ENCODE assay signal across 17 cellular contexts in the genomic region with DNA sequence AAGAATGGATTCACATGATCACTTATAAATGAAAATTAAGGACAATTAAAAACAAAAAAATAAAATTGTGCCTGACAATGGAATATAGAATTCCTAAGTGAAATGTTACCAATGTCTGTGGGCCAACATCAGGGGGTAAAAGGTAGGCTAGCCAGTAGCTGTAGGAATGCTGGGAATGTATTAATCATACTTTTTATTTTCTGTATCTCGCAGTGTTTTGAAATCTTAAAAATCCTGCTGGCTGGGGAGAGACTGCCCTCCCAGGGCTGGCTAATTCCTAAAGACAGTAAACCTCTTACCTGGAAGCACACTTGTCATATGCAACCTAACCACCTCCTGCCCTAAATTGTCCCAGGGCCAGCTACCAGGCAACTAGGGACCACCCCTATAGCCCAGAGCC.
DNase-seq lines count a peak whose midpoint lies in the region; ATAC-seq and TF ChIP-seq lines count a peak whose summit lies in the region.
"Had no signal": no experiment of that assay in that cellular context is flagged by ENCODE, and none has a peak within 500 bp of the region (broad histone marks: within the 10 kb centered on the region; RNA-seq: fewer than 3 reads in every experiment).

No MANE protein-coding gene starts in this region.

- H3K27ac Mint-ChIP-seq in activated T-cell treated with anti-CD3 and anti-CD28 coated beads, Interleukin-2, amount 50 U/mL, for 24 hours, result peak overlapping the region; percentile 55
- peak overlapping the region; percentile 42 to 49 for H3K27ac Mint-ChIP-seq in effector memory CD8-positive, alpha-beta T cell
- H3K27ac Mint-ChIP-seq: activated T-cell treated with anti-CD3 and anti-CD28 coated beads, Interleukin-2, amount 50 U/mL, for 72 hours had no signal

- H3K4me1 ChIP-seq in mesendoderm (ENCODE audit: control insufficient read depth, low read depth, low read length), result no peaks in the 10 kb centered on the region

- H3K4me2 ChIP-seq in mesendoderm (ENCODE audit: low read length), result no peak overlapping the region

- no peak overlapping the region for H3K23ac ChIP-seq in mesendoderm (ENCODE audit: low read length)

- H3K4me3 Mint-ChIP-seq in activated T-cell treated with anti-CD3 and anti-CD28 coated beads, Interleukin-2, amount 50 U/mL, for 24 hours, result no peak overlapping the region
- H3K4me3 Mint-ChIP-seq in activated T-cell treated with anti-CD3 and anti-CD28 coated beads, Interleukin-2, amount 50 U/mL, for 4 hours, result no peak overlapping the region
- H3K4me3 Mint-ChIP-seq in effector memory CD8-positive, alpha-beta T cell, result no peak overlapping the region
- H3K4me3 Mint-ChIP-seq: activated T-cell treated with anti-CD3 and anti-CD28 coated beads, Interleukin-2, amount 50 U/mL, for 72 hours had no signal

- no peak for DNase-seq in activated T-cell treated with anti-CD3 and anti-CD28 coated beads, Interleukin-2, amount 50 U/mL, for 24 hours
- no peak for DNase-seq in activated T-cell treated with anti-CD3 and anti-CD28 coated beads, Interleukin-2, amount 50 U/mL, for 4 hours
- DNase-seq in NCI-H226 (peak; percentile 72), retinal pigment epithelial cell (ENCODE audit: low read depth) (peak; percentile 19), mesendoderm (no peak)
- DNase-seq in effector memory CD8-positive, alpha-beta T cell, result no peak
- DNase-seq: 8988T; activated CD4-positive, alpha-beta T cell treated with anti-CD3 and anti-CD28 coated beads for 48 hours; activated T-cell treated with anti-CD3 and anti-CD28 coated beads, Interleukin-2, amount 50 U/mL, for 72 hours; adrenal gland; Calu3; MM.1S; NCI-H2081; NCI-H82; RPMI8226 had no signal

- H3K18ac ChIP-seq in mesendoderm (ENCODE audit: low read length), result no peak overlapping the region

- H2BK5ac ChIP-seq in mesendoderm (ENCODE audit: low read length), result no peak overlapping the region

- no peak overlapping the region for H4K8ac ChIP-seq in mesendoderm (ENCODE audit: low read depth, low read length)

- H4K5ac ChIP-seq in mesendoderm (ENCODE audit: low read length), result no peak overlapping the region

- TF ChIP-seq CTCF in retinal pigment epithelial cell (conservative IDR thresholded peaks at IDR 0.05; ENCODE audit: low read depth, low read length), result no peak

- no peaks in the 10 kb centered on the region for H3K4me1 Mint-ChIP-seq in activated T-cell treated with anti-CD3 and anti-CD28 coated beads, Interleukin-2, amount 50 U/mL, for 24 hours (ENCODE audit: low read depth)
- no peaks in the 10 kb centered on the region for H3K4me1 Mint-ChIP-seq in activated T-cell treated with anti-CD3 and anti-CD28 coated beads, Interleukin-2, amount 50 U/mL, for 4 hours (ENCODE audit: low read depth)
- H3K4me1 Mint-ChIP-seq in effector memory CD8-positive, alpha-beta T cell (ENCODE audit: low read depth in 2 of 2), result no peaks in the 10 kb centered on the region

- no peaks in the 10 kb centered on the region for H3K27me3 ChIP-seq in mesendoderm (ENCODE audit: insufficient read depth, low read length, poor library complexity)
- H3K27me3 ChIP-seq: adrenal gland had no signal

- H2AK5ac ChIP-seq in mesendoderm (ENCODE audit: low read length), result no peak overlapping the region

- H3K27ac ChIP-seq in mesendoderm (ENCODE audit: low read depth, low read length), result no peak overlapping the region

- no peak overlapping the region for H3K56ac ChIP-seq in mesendoderm (ENCODE audit: low read length)

- no peak overlapping the region for H3K9ac ChIP-seq in mesendoderm (ENCODE audit: low read length)

- no peak overlapping the region for H3K4ac ChIP-seq in mesendoderm (ENCODE audit: low read depth, low read length)

- no peaks in the 10 kb centered on the region for H3K9me3 Mint-ChIP-seq in activated T-cell treated with anti-CD3 and anti-CD28 coated beads, Interleukin-2, amount 50 U/mL, for 24 hours
- H3K9me3 Mint-ChIP-seq in activated T-cell treated with anti-CD3 and anti-CD28 coated beads, Interleukin-2, amount 50 U/mL, for 4 hours, result no peaks in the 10 kb centered on the region
- H3K9me3 Mint-ChIP-seq in effector memory CD8-positive, alpha-beta T cell, result no peaks in the 10 kb centered on the region
- H3K9me3 Mint-ChIP-seq: activated T-cell treated with anti-CD3 and anti-CD28 coated beads, Interleukin-2, amount 50 U/mL, for 72 hours had no signal

- H3K4me3 ChIP-seq in retinal pigment epithelial cell (ENCODE audit: low read length) (no peak overlapping the region), mesendoderm (ENCODE audit: low read length) (no peak overlapping the region)
- H3K4me3 ChIP-seq: adrenal gland had no signal

- H3K79me2 ChIP-seq in mesendoderm (ENCODE audit: control insufficient read depth, insufficient read depth, low read length), result no peaks in the 10 kb centered on the region

- H3K27me3 Mint-ChIP-seq in activated T-cell treated with anti-CD3 and anti-CD28 coated beads, Interleukin-2, amount 50 U/mL, for 24 hours, result no peaks in the 10 kb centered on the region
- H3K27me3 Mint-ChIP-seq in activated T-cell treated with anti-CD3 and anti-CD28 coated beads, Interleukin-2, amount 50 U/mL, for 4 hours (ENCODE audit: low read depth), result no peaks in the 10 kb centered on the region
- H3K27me3 Mint-ChIP-seq in effector memory CD8-positive, alpha-beta T cell, result no peaks in the 10 kb centered on the region

- H2BK15ac ChIP-seq in mesendoderm (replicated peaks; ENCODE audit: low read depth), result no peak overlapping the region

- H3K36me3 Mint-ChIP-seq in activated T-cell treated with anti-CD3 and anti-CD28 coated beads, Interleukin-2, amount 50 U/mL, for 24 hours (ENCODE audit: low read depth), result peaks cover 94% of the 10 kb centered on the region
- H3K36me3 Mint-ChIP-seq in activated T-cell treated with anti-CD3 and anti-CD28 coated beads, Interleukin-2, amount 50 U/mL, for 4 hours (ENCODE audit: insufficient read depth), result peaks cover 47% of the 10 kb centered on the region
- H3K36me3 Mint-ChIP-seq in effector memory CD8-positive, alpha-beta T cell (ENCODE audit: insufficient read depth), result peaks cover 63% of the 10 kb centered on the region

- no peak for ATAC-seq in activated T-cell treated with anti-CD3 and anti-CD28 coated beads, Interleukin-2, amount 50 U/mL, for 4 hours
- ATAC-seq in effector memory CD8-positive, alpha-beta T cell (replicated peaks), result no peak
- ATAC-seq in GM19395 (IDR thresholded peaks at IDR 0.05; ENCODE audit: unreplicated experiment) (no peak), HG03469 (IDR thresholded peaks at IDR 0.05; ENCODE audit: unreplicated experiment) (no peak)
- ATAC-seq: activated T-cell treated with anti-CD3 and anti-CD28 coated beads, Interleukin-2, amount 50 U/mL, for 72 hours had no signal

- no peaks in the 10 kb centered on the region for H3K79me1 ChIP-seq in mesendoderm (ENCODE audit: low read length)

- no peak overlapping the region for H2BK120ac ChIP-seq in mesendoderm (ENCODE audit: low read depth, low read length)

- no CpG with 5 or more reads among the region's 1 CpG for WGBS in mesendoderm (ENCODE audit: extremely low coverage, insufficient coverage, low lambda C conversion rate)

- H3K36me3 ChIP-seq in mesendoderm (ENCODE audit: control insufficient read depth, insufficient read depth, low read length), result peaks cover 1% of the 10 kb centered on the region

Comparison
In these comparisons a context has a peak if more than half of its experiments do, and no peak if none do; other contexts are left out.
1. DNase-seq: peak in NCI-H226 (single experiment) and retinal pigment epithelial cell (single experiment); none in activated T-cell treated with anti-CD3 and anti-CD28 coated beads, Interleukin-2, amount 50 U/mL, for 24 hours (single experiment), activated T-cell treated with anti-CD3 and anti-CD28 coated beads, Interleukin-2, amount 50 U/mL, for 4 hours (single experiment), effector memory CD8-positive, alpha-beta T cell (0 of 3) and mesendoderm (single experiment).